Comparison of ENCODE assay signal across 11 cellular contexts in genomic region chr10:46911151-46911876, GRCh38. TPM values are rescaled to one million over a fixed set of nuclear protein-coding genes. Genes with fewer than 3 reads are reported as not detected.
DNase-seq lines count a peak whose midpoint lies in the region; ATAC-seq and TF ChIP-seq lines count a peak whose summit lies in the region.
"Not testable (repeated sequence)": the region's sequence is repeated elsewhere in the genome, so short reads cannot be mapped to it uniquely, and the experiment has no call there.
"Had no signal": no experiment of that assay in that cellular context is flagged by ENCODE, and none has a peak within 500 bp of the region (broad histone marks: within the 10 kb centered on the region; RNA-seq: fewer than 3 reads in every experiment).

PTPN20 (plus strand) TSS chr10:46911428; CDS start chr10:46932500, 21,072 bp downstream.

- DNase-seq in CD4-positive, alpha-beta T cell = peak in 1 of 10 experiments; percentile 3
- peak in 2 of 3 donors; percentile 17 to 51 for DNase-seq in Peyer's patch
- DNase-seq in activated T-helper 2 cell treated with anti-CD3 and anti-CD28 coated beads, Interferon-gamma antibody, Interleukin-2, Interleukin-4, amounts not matched to agents 10 μg/mL and 5 μg/mL and 100 μg/mL, durations not matched to agents 14 hours and 24 hours and 36 hours (ENCODE audit: low spot score) = not testable (repeated sequence)
- DNase-seq in left ventricle myocardium inferior = peak; percentile 58
- DNase-seq in occipital lobe (lab: John Stamatoyannopoulos, UW) = peak; percentile 5
- peak; percentile 40 for DNase-seq in stomach

- peak within 1 kb of the TSS; percentile 80 for H3K4me3 Mint-ChIP-seq in CD4-positive, alpha-beta T cell
- peak within 1 kb of the TSS; percentile 57 for H3K4me3 Mint-ChIP-seq in activated T-helper 2 cell treated with anti-CD3 and anti-CD28 coated beads, Interferon-gamma antibody, Interleukin-2, Interleukin-4, amounts not matched to agents 10 μg/mL and 5 μg/mL and 100 μg/mL, durations not matched to agents 14 hours and 24 hours and 36 hours (ENCODE audit: low read depth)
- H3K4me3 Mint-ChIP-seq in dendritic cell treated with granulocyte-macrophage colony-stimulating factor and Interleukin-4, amounts not matched to agents 40 ng/mL and 50 ng/mL, for 4 days = peak within 1 kb of the TSS; percentile 24

- TF ChIP-seq CTCF in CD4-positive, alpha-beta T cell (IDR thresholded peaks at IDR 0.05); stomach (IDR thresholded peaks at IDR 0.05): not testable (repeated sequence)
- TF ChIP-seq CTCF in Peyer's patch (IDR thresholded peaks at IDR 0.05) (peak in 1 of 6 experiments; percentile 13), left ventricle myocardium inferior (IDR thresholded peaks at IDR 0.05; ENCODE audit: borderline replicate concordance) (peak; percentile 19)

- H3K4me1 ChIP-seq in Peyer's patch, left ventricle myocardium inferior, stomach: not testable (repeated sequence)

- CTCF ChIA-PET in CD4-positive, alpha-beta T cell (lab: Charles Lee) = not testable (repeated sequence)

- WGBS in stomach, 5 donors = 9 to 38% (median 14%) methylated on average over 18 to 22 of the region's 50 CpGs; no CpG with 5 or more reads in 1 of the 5 donors

- H3K4me3 ChIP-seq in Peyer's patch = peak within 1 kb of the TSS in 1 of 4 donors; percentile 22
- peak within 1 kb of the TSS; percentile 55 for H3K4me3 ChIP-seq in left ventricle myocardium inferior
- H3K4me3 ChIP-seq in stomach = peak within 1 kb of the TSS in 1 of 4 donors; percentile 24

- POLR2A ChIA-PET in CD4-positive, alpha-beta T cell (lab: Charles Lee) = not testable (repeated sequence)

- not testable (repeated sequence) for TF ChIP-seq POLR2A in Peyer's patch (IDR thresholded peaks at IDR 0.05); stomach (IDR thresholded peaks at IDR 0.05)

- not testable (repeated sequence) for H3K36me3 ChIP-seq in Peyer's patch, left ventricle myocardium inferior, stomach

- H3K4me1 Mint-ChIP-seq in CD4-positive, alpha-beta T cell (ENCODE audit: low read depth); activated T-helper 2 cell treated with anti-CD3 and anti-CD28 coated beads, Interferon-gamma antibody, Interleukin-2, Interleukin-4, amounts not matched to agents 10 μg/mL and 5 μg/mL and 100 μg/mL, durations not matched to agents 14 hours and 24 hours and 36 hours (ENCODE audit: low read depth); dendritic cell treated with granulocyte-macrophage colony-stimulating factor and Interleukin-4, amounts not matched to agents 40 ng/mL and 50 ng/mL, for 4 days (ENCODE audit: low read depth): not testable (repeated sequence)

- H3K36me3 Mint-ChIP-seq in CD4-positive, alpha-beta T cell (ENCODE audit: low read depth); activated T-helper 2 cell treated with anti-CD3 and anti-CD28 coated beads, Interferon-gamma antibody, Interleukin-2, Interleukin-4, amounts not matched to agents 10 μg/mL and 5 μg/mL and 100 μg/mL, durations not matched to agents 14 hours and 24 hours and 36 hours (ENCODE audit: low read depth); dendritic cell treated with granulocyte-macrophage colony-stimulating factor and Interleukin-4, amounts not matched to agents 40 ng/mL and 50 ng/mL, for 4 days (ENCODE audit: low read depth): not testable (repeated sequence)

- H3K27ac ChIP-seq in CD4-positive, alpha-beta T cell (ENCODE audit: low read depth, low read length); Peyer's patch; stomach: not testable (repeated sequence)
- H3K27ac ChIP-seq in left ventricle myocardium inferior (replicated peaks) = peak within 1 kb of the TSS; percentile 80

- not testable (repeated sequence) for H3K27ac Mint-ChIP-seq in CD4-positive, alpha-beta T cell; dendritic cell treated with granulocyte-macrophage colony-stimulating factor and Interleukin-4, amounts not matched to agents 40 ng/mL and 50 ng/mL, for 4 days
- H3K27ac Mint-ChIP-seq in activated T-helper 2 cell treated with anti-CD3 and anti-CD28 coated beads, Interferon-gamma antibody, Interleukin-2, Interleukin-4, amounts not matched to agents 10 μg/mL and 5 μg/mL and 100 μg/mL, durations not matched to agents 14 hours and 24 hours and 36 hours = peak within 1 kb of the TSS; percentile 49

- H3K27me3 Mint-ChIP-seq in CD4-positive, alpha-beta T cell; activated T-helper 2 cell treated with anti-CD3 and anti-CD28 coated beads, Interferon-gamma antibody, Interleukin-2, Interleukin-4, amounts not matched to agents 10 μg/mL and 5 μg/mL and 100 μg/mL, durations not matched to agents 14 hours and 24 hours and 36 hours (ENCODE audit: low read depth); dendritic cell treated with granulocyte-macrophage colony-stimulating factor and Interleukin-4, amounts not matched to agents 40 ng/mL and 50 ng/mL, for 4 days: not testable (repeated sequence)

- not testable (repeated sequence) for H3K27me3 ChIP-seq in CD4-positive, alpha-beta T cell (ENCODE audit: control insufficient read depth, insufficient read depth, low read length); Peyer's patch; left ventricle myocardium inferior (ENCODE audit: low read depth); stomach

- peak; percentile 75 for ATAC-seq in CD4-positive, alpha-beta T cell (ENCODE audit: poor library complexity)
- ATAC-seq in GM21825 (IDR thresholded peaks at IDR 0.05; ENCODE audit: unreplicated experiment) = peak; percentile 55

- not testable (repeated sequence) for H3K9me3 Mint-ChIP-seq in CD4-positive, alpha-beta T cell; activated T-helper 2 cell treated with anti-CD3 and anti-CD28 coated beads, Interferon-gamma antibody, Interleukin-2, Interleukin-4, amounts not matched to agents 10 μg/mL and 5 μg/mL and 100 μg/mL, durations not matched to agents 14 hours and 24 hours and 36 hours; dendritic cell treated with granulocyte-macrophage colony-stimulating factor and Interleukin-4, amounts not matched to agents 40 ng/mL and 50 ng/mL, for 4 days

- intact Hi-C loops in CD4-positive, alpha-beta T cell (cut with DNase I, micrococcal nuclease); activated T-helper 2 cell treated with anti-CD3 and anti-CD28 coated beads, Interferon-gamma antibody, Interleukin-2, Interleukin-4, amounts not matched to agents 10 μg/mL and 5 μg/mL and 100 μg/mL, durations not matched to agents 14 hours and 24 hours and 36 hours (cut with micrococcal nuclease); dendritic cell treated with granulocyte-macrophage colony-stimulating factor and Interleukin-4, amounts not matched to agents 40 ng/mL and 50 ng/mL, for 4 days (cut with micrococcal nuclease); left ventricle myocardium inferior (cut with micrococcal nuclease); stomach (cut with DNase I; ENCODE audit: low total_unique reads): not testable (repeated sequence)

- not testable (repeated sequence) for H3K9me3 ChIP-seq in CD4-positive, alpha-beta T cell (ENCODE audit: control insufficient read depth, low read length); Peyer's patch; left ventricle myocardium inferior (replicated peaks); stomach

- not testable (repeated sequence) for TF ChIP-seq EP300 in stomach (IDR thresholded peaks at IDR 0.05)

RNA-seq across cellular contexts. Expression of gene PTPN20, which starts in this region (rescaled TPM):
- total RNA-seq in CD4-positive, alpha-beta T cell = 1 to 10 TPM; 2.2 to 2.5 TPM
- total RNA-seq in Peyer's patch = 1 to 10 TPM in 1 of 4 donors, not detected in 3; 2.9 TPM
- total RNA-seq in activated T-helper 2 cell treated with anti-CD3 and anti-CD28 coated beads, Interferon-gamma antibody, Interleukin-2, Interleukin-4, amounts not matched to agents 10 μg/mL and 5 μg/mL and 100 μg/mL, durations not matched to agents 14 hours and 24 hours and 36 hours = 2.5 and 4.4 TPM in 2 replicates
- 13.0 TPM for total RNA-seq in left ventricle myocardium inferior
- total RNA-seq in occipital lobe = 14.2 TPM
- total RNA-seq in stomach = 10 to 100 TPM in 1 of 5 donors, 1 to 10 TPM in 2, not detected in 2; 1.7 to 15.2 (median 2.8) TPM
- polyA plus RNA-seq in stomach = 1 to 10 TPM in 1 of 3 donors, under 1 TPM in 2; 0.37 to 1.4 (median 0.46) TPM
- total RNA-seq: Daoy, HT1080, SJCRH30 had no signal

Comparison
In these comparisons a context has a peak if more than half of its experiments do, and no peak if none do; other contexts are left out.
1. H3K4me3 Mint-ChIP-seq: peak in every context shown above with its lines; median percentile 80 in CD4-positive, alpha-beta T cell; 57 in activated T-helper 2 cell treated with anti-CD3 and anti-CD28 coated beads, Interferon-gamma antibody, Interleukin-2, Interleukin-4, amounts not matched to agents 10 μg/mL and 5 μg/mL and 100 μg/mL, durations not matched to agents 14 hours and 24 hours and 36 hours; 24 in dendritic cell treated with granulocyte-macrophage colony-stimulating factor and Interleukin-4, amounts not matched to agents 40 ng/mL and 50 ng/mL, for 4 days.